In the genomic region with DNA sequence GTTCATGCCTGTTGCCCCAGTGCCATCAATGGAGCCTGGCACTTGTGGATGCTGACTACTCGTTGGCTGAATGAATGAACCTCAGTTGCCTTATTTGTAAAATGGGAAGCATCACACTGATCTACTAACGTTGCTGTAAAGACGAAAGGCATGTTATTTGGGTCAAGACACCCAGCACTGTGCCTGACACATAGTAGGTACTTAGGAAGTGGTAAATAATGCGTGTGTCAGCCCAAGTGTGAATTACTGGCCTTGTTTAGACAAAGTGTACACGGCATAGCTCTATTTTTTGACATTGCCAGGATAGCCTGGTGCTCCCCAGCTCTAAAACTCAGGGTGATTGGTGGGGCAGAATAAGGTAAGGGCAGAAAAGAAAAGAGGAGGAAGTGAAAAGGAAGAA, we compare ENCODE assay signal across 12 cellular contexts. TPM values are rescaled to one million over a fixed set of nuclear protein-coding genes. Genes with fewer than 3 reads are reported as not detected.
DNase-seq lines count a peak whose midpoint lies in the region; ATAC-seq, FAIRE-seq and TF ChIP-seq lines count a peak whose summit lies in the region.
"Had no signal": no experiment of that assay in that cellular context is flagged by ENCODE, and none has a peak within 500 bp of the region (broad histone marks: within the 10 kb centered on the region; RNA-seq: fewer than 3 reads in every experiment).

No MANE protein-coding gene starts in this region.

- no peaks in the 10 kb centered on the region; the same call in 1 of the 2 replicates for H4K20me1 ChIP-seq in HepG2 (ENCODE audit: insufficient read depth, low read length)
- no peaks in the 10 kb centered on the region for H4K20me1 ChIP-seq in PC-3 (ENCODE audit: low read length)

- BruUV-seq in HepG2 (replicated peaks; lab: Mats Ljungman, UMichigan) (no TSS peak), PC-3 (replicated peaks; lab: Mats Ljungman, UMichigan) (no TSS peak)

- TF ChIP-seq RAD21 in HepG2 (CRISPR knock-in tag; IDR thresholded peaks at IDR 0.05) = no peak

- intact Hi-C loops in CD8-positive, alpha-beta T cell (cut with DNase I, micrococcal nuclease) = loop anchor here in 1 of 2 experiments (5.0 kb wide), 1 partner anchor 56 kb away; no protein-coding TSS in a partner anchor
- intact Hi-C loops in HepG2 (cut with micrococcal nuclease; ENCODE audit: unreplicated experiment) = no loop called here
- intact Hi-C loops in PC-3 (cut with micrococcal nuclease) = no loop called here

- CTCF ChIA-PET in CD8-positive, alpha-beta T cell (lab: Charles Lee) = interaction anchor here (1.4 to 1.5 kb wide), 2 partner anchors 89 to 147 kb away, joined by 4 read pairs; no protein-coding TSS in a partner anchor
- CTCF ChIA-PET in HepG2 (lab: Yijun Ruan, JAX; ENCODE audit: low intra/inter-chr PET ratio, low total read pairs) = no interaction called here
- CTCF ChIA-PET in PC-3 (lab: Charles Lee) = no interaction called here

- peaks cover 5% of the 10 kb centered on the region for H3K4me1 ChIP-seq in CD8-positive, alpha-beta T cell (ENCODE audit: insufficient read depth, low read length)
- H3K4me1 ChIP-seq in HepG2 (ENCODE audit: insufficient read depth, low read length) = peaks cover 87% of the 10 kb centered on the region
- peaks cover 36% of the 10 kb centered on the region for H3K4me1 ChIP-seq in PC-3 (ENCODE audit: insufficient read depth, low read length)

- H3K79me2 ChIP-seq in HepG2 (ENCODE audit: insufficient read depth, low read length) (peaks cover 59% of the 10 kb centered on the region), PC-3 (ENCODE audit: low read length) (peaks cover 55% of the 10 kb centered on the region)

- H3K36me3 Mint-ChIP-seq in CD8-positive, alpha-beta T cell = peaks cover 27% of the 10 kb centered on the region
- H3K36me3 Mint-ChIP-seq in stimulated activated effector memory CD8-positive, alpha-beta T cell treated with anti-CD3 and anti-CD28 coated beads, Interleukin-12 subunit alpha, Interleukin-12 subunit beta, amount 100 ng/mL, for 72 hours = peaks cover 6% of the 10 kb centered on the region

- peak overlapping the region; percentile 79 for H3K27ac Mint-ChIP-seq in CD8-positive, alpha-beta T cell
- H3K27ac Mint-ChIP-seq in stimulated activated effector memory CD8-positive, alpha-beta T cell treated with anti-CD3 and anti-CD28 coated beads, Interleukin-12 subunit alpha, Interleukin-12 subunit beta, amount 100 ng/mL, for 72 hours = peak overlapping the region; percentile 71
- H3K27ac Mint-ChIP-seq: activated T-cell treated with anti-CD3 and anti-CD28 coated beads, Interleukin-2, amount 50 U/mL, for 24 hours had no signal

- TF ChIP-seq POLR2A in HepG2 (IDR thresholded peaks at IDR 0.05; ENCODE audit: insufficient read depth in 1 of 2, low read depth in 2 of 2, low read length in 2 of 2) = no peak

- H3K9ac ChIP-seq in HepG2 (ENCODE audit: insufficient read depth, low read depth, low read length) = no peak overlapping the region
- H3K9ac ChIP-seq in PC-3 (ENCODE audit: low read length) = no peak overlapping the region

- H3K9me2 ChIP-seq in PC-3 (replicated peaks; ENCODE audit: low read length) = no peaks in the 10 kb centered on the region

- no peak overlapping the region for H3K4me3 Mint-ChIP-seq in CD8-positive, alpha-beta T cell
- no peak overlapping the region for H3K4me3 Mint-ChIP-seq in stimulated activated effector memory CD8-positive, alpha-beta T cell treated with anti-CD3 and anti-CD28 coated beads, Interleukin-12 subunit alpha, Interleukin-12 subunit beta, amount 100 ng/mL, for 72 hours
- H3K4me3 Mint-ChIP-seq: activated T-cell treated with anti-CD3 and anti-CD28 coated beads, Interleukin-2, amount 50 U/mL, for 24 hours; nephron had no signal

- H3K4me2 ChIP-seq in HepG2 (ENCODE audit: low read depth, low read length) (no peak overlapping the region), PC-3 (ENCODE audit: low read length) (no peak overlapping the region)

- no peaks in the 10 kb centered on the region for H3F3A ChIP-seq in PC-3 (ENCODE audit: low read length, unreplicated experiment)

- TF ChIP-seq EP300 in HepG2 (IDR thresholded peaks at IDR 0.05; ENCODE audit: low read depth in 2 of 2, low read length in 2 of 2) (no peak), HepG2 (CRISPR knock-in tag; IDR thresholded peaks at IDR 0.05; ENCODE audit: borderline replicate concordance) (no peak)

- no peaks in the 10 kb centered on the region for H3K9me3 ChIP-seq in CD8-positive, alpha-beta T cell (ENCODE audit: low read length)
- H3K9me3 ChIP-seq in HepG2 (ENCODE audit: low read length) (no peaks in the 10 kb centered on the region), PC-3 (ENCODE audit: low read length) (no peaks in the 10 kb centered on the region)

- H3K27me3 Mint-ChIP-seq in CD8-positive, alpha-beta T cell (ENCODE audit: low read depth) = no peaks in the 10 kb centered on the region
- H3K27me3 Mint-ChIP-seq: activated T-cell treated with anti-CD3 and anti-CD28 coated beads, Interleukin-2, amount 50 U/mL, for 24 hours had no signal

- H3K9me3 Mint-ChIP-seq in CD8-positive, alpha-beta T cell = no peaks in the 10 kb centered on the region
- H3K9me3 Mint-ChIP-seq in stimulated activated effector memory CD8-positive, alpha-beta T cell treated with anti-CD3 and anti-CD28 coated beads, Interleukin-12 subunit alpha, Interleukin-12 subunit beta, amount 100 ng/mL, for 72 hours = no peaks in the 10 kb centered on the region
- H3K9me3 Mint-ChIP-seq: activated T-cell treated with anti-CD3 and anti-CD28 coated beads, Interleukin-2, amount 50 U/mL, for 24 hours; nephron had no signal

- no peak overlapping the region for H2AFZ ChIP-seq in HepG2 (ENCODE audit: low read length)
- no peak overlapping the region for H2AFZ ChIP-seq in PC-3 (ENCODE audit: low read length)

- no peak overlapping the region for H3K4me3 ChIP-seq in CD8-positive, alpha-beta T cell (ENCODE audit: low read depth, low read length)
- H3K4me3 ChIP-seq in HepG2 (replicated peaks in 1 of 3; ENCODE audit: insufficient read depth in 1 of 3, low read depth in 2 of 3, low read length in 3 of 3) = no peak overlapping the region
- H3K4me3 ChIP-seq in PC-3 (ENCODE audit: low read length) = no peak overlapping the region

- no peak for DNase-seq in CD8-positive, alpha-beta T cell
- no peak for DNase-seq in HepG2 (ENCODE audit: low spot score)
- no peak for DNase-seq in stimulated activated effector memory CD8-positive, alpha-beta T cell treated with anti-CD3 and anti-CD28 coated beads, Interleukin-12 subunit alpha, Interleukin-12 subunit beta, amount 100 ng/mL, for 72 hours (ENCODE audit: low spot score in 2 of 2)
- DNase-seq in PC-3 = no peak
- no peak for DNase-seq in NCI-H1092 (lab: John Stamatoyannopoulos, UW)
- DNase-seq: activated T-cell treated with anti-CD3 and anti-CD28 coated beads, Interleukin-2, amount 50 U/mL, for 24 hours; OCI-M1; stimulated activated CD4-positive, alpha-beta T cell treated with anti-CD3 and anti-CD28 coated beads, Interleukin-4, amount 100 ng/mL, for 24 hours had no signal

- ATAC-seq in CD8-positive, alpha-beta T cell = no peak
- ATAC-seq in HepG2 = no peak
- no peak for ATAC-seq in stimulated activated effector memory CD8-positive, alpha-beta T cell treated with anti-CD3 and anti-CD28 coated beads, Interleukin-12 subunit alpha, Interleukin-12 subunit beta, amount 100 ng/mL, for 72 hours
- ATAC-seq in GM21619 (IDR thresholded peaks at IDR 0.05; ENCODE audit: unreplicated experiment) = no peak
- no peak for ATAC-seq in PC-3
- no peak for ATAC-seq in GM19351 (IDR thresholded peaks at IDR 0.05; ENCODE audit: unreplicated experiment)

- no peak overlapping the region for H3K27ac ChIP-seq in CD8-positive, alpha-beta T cell (ENCODE audit: low read depth, low read length)
- H3K27ac ChIP-seq in angular gyrus (ENCODE audit: low read depth, low read length) = peak overlapping the region; percentile 82
- H3K27ac ChIP-seq in HepG2 (ENCODE audit: extremely low read length, insufficient read depth, low read length) = no peak overlapping the region
- no peak overlapping the region for H3K27ac ChIP-seq in PC-3 (ENCODE audit: low read length)

- in situ Hi-C loops in HepG2 (cut with HindIII; ENCODE audit: extremely low pct_ligation_motif_present, low pct_unique_long_range_greater_than_20kb) = no loop called here

- H3K27me3 ChIP-seq in CD8-positive, alpha-beta T cell (ENCODE audit: insufficient read depth, low read length) = no peaks in the 10 kb centered on the region
- H3K27me3 ChIP-seq in HepG2 (ENCODE audit: control insufficient read depth in 1 of 2, insufficient read depth in 2 of 2, low read length in 2 of 2) (no peaks in the 10 kb centered on the region), PC-3 (ENCODE audit: low read length) (no peaks in the 10 kb centered on the region)

- H3K4me1 Mint-ChIP-seq in CD8-positive, alpha-beta T cell (ENCODE audit: low read depth) = peaks cover 49% of the 10 kb centered on the region
- H3K4me1 Mint-ChIP-seq in stimulated activated effector memory CD8-positive, alpha-beta T cell treated with anti-CD3 and anti-CD28 coated beads, Interleukin-12 subunit alpha, Interleukin-12 subunit beta, amount 100 ng/mL, for 72 hours = peaks cover 59% of the 10 kb centered on the region

- FAIRE-seq in HepG2 (lab: Jason Lieb, UNC) = no peak

- WGBS in HepG2 (ENCODE audit: low lambda C conversion rate) = 98% methylated on average over 5 of the region's 5 CpGs

- POLR2A ChIA-PET in CD8-positive, alpha-beta T cell (lab: Charles Lee) = no interaction called here
- POLR2A ChIA-PET in HepG2 (lab: Yijun Ruan, JAX) = interaction anchor here (1.1 to 4.5 kb wide), 5 partner anchors 18 to 147 kb away, joined by 3 to 351 read pairs (median 4); partner anchors contain the start of gene DUSP1
- POLR2A ChIA-PET in PC-3 (lab: Charles Lee; ENCODE audit: unreplicated experiment) = no interaction called here

- H3K36me3 ChIP-seq in CD8-positive, alpha-beta T cell (ENCODE audit: insufficient read depth, low read length) = no peaks in the 10 kb centered on the region
- H3K36me3 ChIP-seq in HepG2 (replicated peaks in 1 of 2; ENCODE audit: control insufficient read depth in 1 of 2, insufficient read depth in 2 of 2, low read length in 2 of 2) = peaks cover 0 to 14% of the 10 kb centered on the region in 2 experiments; a peak in 2 of 5 replicates
- H3K36me3 ChIP-seq in PC-3 (ENCODE audit: low read depth, low read length) = no peaks in the 10 kb centered on the region

- no peak for TF ChIP-seq CTCF in CD8-positive, alpha-beta T cell (IDR thresholded peaks at IDR 0.05)
- TF ChIP-seq CTCF in HepG2 (CRISPR knock-in tag; IDR thresholded peaks at IDR 0.05) (no peak), PC-3 (conservative IDR thresholded peaks at IDR 0.05; ENCODE audit: low read depth, low read length) (no peak)

RNA-seq across cellular contexts. Expression of gene ERGIC1, which starts 27.4 kb away (rescaled TPM):
- total RNA-seq in CD8-positive, alpha-beta T cell = 10 to 100 TPM; 61.0 to 61.2 TPM
- total RNA-seq in HepG2 (2016; rRNA removed; fragmentation: Illumina TruSeq; extraction: Trizol) = 56.6 and 78.5 TPM in 2 replicates
- 56.7 and 59.9 TPM in 2 replicates for total RNA-seq in HepG2 (2016; cell fraction: cytosol; rRNA removed; fragmentation: Illumina TruSeq; extraction: Trizol; ENCODE audit: low read depth)
- total RNA-seq in HepG2 (2016; cell fraction: insoluble cytoplasmic fraction; rRNA removed; fragmentation: Illumina TruSeq; extraction: Trizol) = 51.2 and 75.8 TPM in 2 replicates
- total RNA-seq in HepG2 (2016; cell fraction: membrane; rRNA removed; fragmentation: Illumina TruSeq; extraction: Trizol) = 144 and 156 TPM in 2 replicates
- 57.0 and 67.0 TPM in 2 replicates for total RNA-seq in HepG2 (2016; cell fraction: nucleus; rRNA removed; fragmentation: Illumina TruSeq; extraction: Trizol)
- polyA plus RNA-seq in HepG2 (2011; rRNA removed) = 184 and 205 TPM in 2 replicates
- 216 and 224 TPM in 2 replicates for polyA plus RNA-seq in HepG2 (2011; cell fraction: cytosol; rRNA removed)
- polyA plus RNA-seq in HepG2 (2011; cell fraction: nucleus; rRNA removed) = 121 and 137 TPM in 2 replicates
- polyA plus RNA-seq in HepG2 (2012) = 145 and 175 TPM in 2 replicates
- 87.6 and 105 TPM in 2 replicates for polyA plus RNA-seq in HepG2 (2016; cell fraction: cytosol; fragmentation: Illumina TruSeq; extraction: Trizol; ENCODE audit: low read depth)
- polyA plus RNA-seq in HepG2 (2016; cell fraction: insoluble cytoplasmic fraction; fragmentation: Illumina TruSeq; extraction: Trizol; ENCODE audit: low read depth) = 71.8 and 81.7 TPM in 2 replicates
- 183 and 185 TPM in 2 replicates for polyA plus RNA-seq in HepG2 (2016; cell fraction: membrane; fragmentation: Illumina TruSeq; extraction: Trizol; ENCODE audit: low read depth)
- 94.6 and 95.4 TPM in 2 replicates for polyA plus RNA-seq in HepG2 (2016; cell fraction: nucleus; fragmentation: Illumina TruSeq; extraction: Trizol; ENCODE audit: insufficient read depth, low read depth)
- polyA minus RNA-seq in HepG2 (2011; rRNA and poly(A)+ RNA removed; ENCODE audit: low replicate concordance) = 179 and 302 TPM in 2 replicates
- 60.3 and 74.0 TPM in 2 replicates for polyA minus RNA-seq in HepG2 (2011; cell fraction: cytosol; rRNA and poly(A)+ RNA removed)
- 85.1 and 89.6 TPM in 2 replicates for polyA minus RNA-seq in HepG2 (2011; cell fraction: nucleus; rRNA and poly(A)+ RNA removed)
- 124 and 148 TPM in 2 replicates for total RNA-seq in PC-3 (2014; rRNA removed)
